Comparison of ENCODE assay signal across 22 cellular contexts in the genomic region with DNA sequence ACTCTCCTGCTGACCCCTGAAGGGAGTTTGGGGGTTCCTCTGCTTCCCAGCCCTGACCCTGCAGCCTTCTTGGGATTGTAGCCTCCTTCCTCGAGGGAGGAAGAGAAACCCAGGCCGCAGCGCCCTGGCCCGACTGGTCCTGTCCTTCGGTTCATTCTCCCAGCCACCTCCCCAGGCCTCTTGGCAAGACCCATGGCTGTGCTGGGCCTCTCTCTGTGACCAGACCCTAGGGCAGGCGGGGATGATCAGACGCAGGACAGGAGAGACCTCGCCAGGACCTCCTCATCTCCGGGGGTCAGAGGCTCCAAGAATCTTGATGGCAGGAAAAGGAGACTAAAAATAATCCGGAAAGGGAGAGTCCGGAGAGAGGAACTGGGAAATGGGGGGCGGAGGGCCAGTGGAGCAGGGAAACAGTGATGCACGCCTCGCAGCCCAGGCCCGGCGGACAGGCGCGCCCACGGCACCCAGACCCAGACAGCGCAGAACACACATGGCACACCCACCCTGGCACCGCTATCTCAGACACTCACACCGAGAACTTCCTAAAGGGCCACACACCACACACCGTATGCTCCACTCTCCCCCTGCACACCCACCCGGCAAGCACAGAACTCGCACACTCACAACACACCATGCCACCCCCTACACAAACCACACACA. TPM values are rescaled to one million over a fixed set of nuclear protein-coding genes. Genes with fewer than 3 reads are reported as not detected.
A peak's percentile ranks its signal among the peaks of the same experiment; 100 is the strongest.
DNase-seq lines count a peak whose midpoint lies in the region; ATAC-seq and TF ChIP-seq lines count a peak whose summit lies in the region.
"Had no signal": no experiment of that assay in that cellular context is flagged by ENCODE, and none has a peak within 500 bp of the region (broad histone marks: within the 10 kb centered on the region; RNA-seq: fewer than 3 reads in every experiment).

No MANE protein-coding gene starts in this region.

- 60 to 74% (median 64%) methylated on average over 25 of the region's 25 CpGs for WGBS in heart left ventricle, 4 donors
- WGBS in tibial nerve, 2 donors = 71 to 73% methylated on average over 25 of the region's 25 CpGs

- in situ Hi-C loops in KBM-7 (cut with MboI; ENCODE audit: low pct_unique_long_range_greater_than_20kb, low sequenced_read_pairs) = no loop called here

- no peak for TF ChIP-seq CTCF in coronary artery (IDR thresholded peaks at IDR 0.05)
- no peak for TF ChIP-seq CTCF in heart left ventricle (IDR thresholded peaks at IDR 0.05)
- TF ChIP-seq CTCF in tibial nerve (IDR thresholded peaks at IDR 0.05) = no peak
- no peak for TF ChIP-seq CTCF in A673 (conservative IDR thresholded peaks at IDR 0.05; ENCODE audit: low read depth, low read length)

- DNase-seq in coronary artery (ENCODE audit: low spot score) (no peak), heart left ventricle (peak in 4 of 5 donors; percentile 59 to 65 (median 61)), tibial nerve (ENCODE audit: low spot score in 2 of 2) (no peak), KBM-7 (no peak), A673 (ENCODE audit: low spot score) (no peak)
- DNase-seq: activated CD8-positive, alpha-beta T cell treated with anti-CD3 and anti-CD28 coated beads, Interleukin-2, amount 10 ng/mL, durations not matched to agents 7 days and 5 days; activated T-cell treated with anti-CD3 and anti-CD28 coated beads, Interleukin-2, amount 50 U/mL, for 24 hours; DND-41; KG1; NCI-H2029 treated with DMSO at 0.1 percent for 48 hours; stimulated activated CD4-positive, alpha-beta T cell treated with anti-CD3 and anti-CD28 coated beads, Interleukin-4, amount 100 ng/mL, for 24 hours; T1000 had no signal

- BruUV-seq in A673 (replicated peaks; lab: Mats Ljungman, UMichigan) = no TSS peak

- CTCF ChIA-PET in A673 (lab: Charles Lee) = no interaction called here

- H3K27ac ChIP-seq in coronary artery = peak overlapping the region in 1 of 2 donors; percentile 75
- H3K27ac ChIP-seq in heart left ventricle = peak overlapping the region; percentile 41 to 98 (median 88)
- H3K27ac ChIP-seq in muscle layer of duodenum (ENCODE audit: low read length) = peak overlapping the region; percentile 39
- peak overlapping the region in 1 of 4 donors; percentile 47 for H3K27ac ChIP-seq in tibial nerve
- no peak overlapping the region for H3K27ac ChIP-seq in A673 (ENCODE audit: low read depth, low read length, poor library complexity, severe bottlenecking)

- H3K9me3 ChIP-seq in heart left ventricle (no peaks in the 10 kb centered on the region), muscle layer of duodenum (ENCODE audit: control insufficient read depth in 1 of 2, low read length in 2 of 2) (no peaks in the 10 kb centered on the region), tibial nerve (no peaks in the 10 kb centered on the region), A673 (ENCODE audit: low read depth, low read length, poor library complexity, severe bottlenecking) (no peaks in the 10 kb centered on the region)

- H3K4me3 ChIP-seq in coronary artery (peak overlapping the region; percentile 52), heart left ventricle (peak overlapping the region; percentile 23 to 66 (median 56)), muscle layer of duodenum (ENCODE audit: low read depth in 1 of 2, low read length in 2 of 2) (peak overlapping the region in 1 of 2 donors; percentile 6), tibial nerve (peak overlapping the region in 3 of 4 donors; percentile 3 to 28 (median 15)), A673 (ENCODE audit: low read depth, low read length, poor library complexity, severe bottlenecking) (no peak overlapping the region)
- H3K4me3 ChIP-seq: smooth muscle cell had no signal

- POLR2A ChIA-PET in A673 (lab: Charles Lee; ENCODE audit: low non-redundant PET) = no interaction called here

- ATAC-seq in heart left ventricle = peak; percentile 36 to 68 (median 63)
- no peak for ATAC-seq in HG03565 (IDR thresholded peaks at IDR 0.05; ENCODE audit: unreplicated experiment)
- ATAC-seq: activated CD8-positive, alpha-beta T cell treated with anti-CD3 and anti-CD28 coated beads, Interleukin-2, amount 10 ng/mL, durations not matched to agents 7 days and 5 days; activated naive CD4-positive, alpha-beta T cell treated with anti-CD3 and anti-CD28 coated beads, Interleukin-2, amount 50 U/mL, for 72 hours had no signal

- H3K36me3 ChIP-seq in heart left ventricle (peaks cover 0 to 22% (median 5%) of the 10 kb centered on the region in 9 donors), muscle layer of duodenum (ENCODE audit: control insufficient read depth in 1 of 2, insufficient read depth in 2 of 2, low read length in 2 of 2) (no peaks in the 10 kb centered on the region), tibial nerve (no peaks in the 10 kb centered on the region), A673 (ENCODE audit: insufficient read depth, low read length, poor library complexity, severe bottlenecking) (no peaks in the 10 kb centered on the region)

- peaks cover 3 to 45% (median 9%) of the 10 kb centered on the region in 9 donors for H3K27me3 ChIP-seq in heart left ventricle
- peaks cover 14% of the 10 kb centered on the region for H3K27me3 ChIP-seq in muscle layer of duodenum (ENCODE audit: low read depth, low read length)
- H3K27me3 ChIP-seq in tibial nerve = peaks cover 0 to 57% of the 10 kb centered on the region in 2 donors
- peaks cover 32% of the 10 kb centered on the region for H3K27me3 ChIP-seq in A673 (replicated peaks; ENCODE audit: insufficient read depth, low read depth, low read length, poor library complexity)

- H3K4me1 ChIP-seq in heart left ventricle (peaks cover 0 to 38% (median 17%) of the 10 kb centered on the region in 12 donors), muscle layer of duodenum (ENCODE audit: control insufficient read depth in 1 of 2, insufficient read depth in 2 of 2, low read length in 2 of 2) (peaks cover 0 to 13% of the 10 kb centered on the region in 2 donors), tibial nerve (peaks cover 0 to 5% (median 0%) of the 10 kb centered on the region in 4 donors), A673 (ENCODE audit: insufficient read depth, low read length, poor library complexity, severe bottlenecking) (no peaks in the 10 kb centered on the region)

- intact Hi-C loops in heart left ventricle (cut with DNase I) (loop anchor here in 7 of 10 donors (2.0 to 10.0 kb wide), 6 partner anchors 16 to 71 kb away; partner anchors contain the start of genes KRABD2 (in 4 of the 7) and RPL26 (in 1 of the 7)), A673 (cut with micrococcal nuclease; ENCODE audit: unreplicated experiment) (no loop called here)

- TF ChIP-seq EP300 in tibial nerve (IDR thresholded peaks at IDR 0.05) = no peak

- TF ChIP-seq POLR2A in heart left ventricle (IDR thresholded peaks at IDR 0.05) (no peak), tibial nerve (IDR thresholded peaks at IDR 0.05) (no peak)

RNA-seq across cellular contexts. Expression of gene ARHGEF15, which starts 1.2 kb away (rescaled TPM):
- 10 to 100 TPM; 14.3 to 40.5 (median 18.2) TPM for total RNA-seq in heart left ventricle
- polyA plus RNA-seq in heart left ventricle = 10 to 100 TPM; 11.9 to 15.8 TPM
- total RNA-seq in tibial nerve = 10 to 100 TPM in 2 of 4 donors, 1 to 10 TPM in 2; 6.7 to 77.7 (median 12.0) TPM
- not detected in 2 replicates for total RNA-seq in A673 (2021)
- total RNA-seq: activated CD8-positive, alpha-beta T cell treated with anti-CD3 and anti-CD28 coated beads, Interleukin-2, amount 10 ng/mL, durations not matched to agents 7 days and 5 days; activated naive CD4-positive, alpha-beta T cell treated with anti-CD3 and anti-CD28 coated beads, Interleukin-2, amount 50 U/mL, for 72 hours; myocyte; NCI-H460; RPMI7951; smooth muscle cell had no signal
- polyA plus RNA-seq: smooth muscle cell had no signal

RNA-seq across cellular contexts. Expression of gene SLC25A35, which starts 16.1 kb away (rescaled TPM):
- total RNA-seq in heart left ventricle = 1 to 10 TPM in 8 of 9 donors, under 1 TPM in 1; 0.52 to 7.5 (median 2.1) TPM
- polyA plus RNA-seq in heart left ventricle = 1 to 10 TPM; 2.2 to 3.9 TPM
- total RNA-seq in tibial nerve = 1 to 10 TPM; 2.5 to 7.0 (median 6.1) TPM
- total RNA-seq in A673 (2021) = 1.3 and 2.0 TPM in 2 replicates

RNA-seq across cellular contexts. Expression of gene RANGRF, which starts 22.8 kb away (rescaled TPM):
- total RNA-seq in heart left ventricle (10 to 100 TPM; 22.3 to 33.6 (median 27.1) TPM), tibial nerve (10 to 100 TPM; 23.0 to 35.4 (median 25.1) TPM), A673 (2021) (26.8 and 33.6 TPM in 2 replicates)
- 10 to 100 TPM; 36.3 to 54.2 TPM for polyA plus RNA-seq in heart left ventricle

RNA-seq across cellular contexts. Expression of gene ODF4, which starts 28.4 kb away (rescaled TPM):
- not detected for total RNA-seq in heart left ventricle
- not detected for polyA plus RNA-seq in heart left ventricle
- total RNA-seq in tibial nerve = not detected
- total RNA-seq in A673 (2021) = not detected in 2 replicates
- total RNA-seq: activated CD8-positive, alpha-beta T cell treated with anti-CD3 and anti-CD28 coated beads, Interleukin-2, amount 10 ng/mL, durations not matched to agents 7 days and 5 days; activated naive CD4-positive, alpha-beta T cell treated with anti-CD3 and anti-CD28 coated beads, Interleukin-2, amount 50 U/mL, for 72 hours; lower leg skin; myocyte; NCI-H460; omental fat pad; RPMI7951; smooth muscle cell; subcutaneous adipose tissue had no signal
- polyA plus RNA-seq: smooth muscle cell had no signal

Comparison
In these comparisons a context has a peak if more than half of its experiments do, and no peak if none do; other contexts are left out.
1. DNase-seq: peak in heart left ventricle (4 of 5); none in coronary artery (single experiment), tibial nerve (0 of 2), KBM-7 (single experiment) and A673 (single experiment).